ENCODE assay signal across 8 cellular contexts in genomic region chr12:122399592-122400373, GRCh38. TPM values are rescaled to one million over a fixed set of nuclear protein-coding genes. Genes with fewer than 3 reads are reported as not detected.
DNase-seq lines count a peak whose midpoint lies in the region; ATAC-seq and TF ChIP-seq lines count a peak whose summit lies in the region.

No MANE protein-coding gene starts in this region.

- no peaks in the 10 kb centered on the region for H3K9me3 ChIP-seq in Loucy (ENCODE audit: insufficient read depth, low read depth, low read length)
- H3K9me3 ChIP-seq in SK-N-MC (ENCODE audit: low read depth, low read length), result no peaks in the 10 kb centered on the region
- H3K9me3 ChIP-seq in adipocyte (ENCODE audit: control insufficient read depth, low read length), result no peaks in the 10 kb centered on the region

- H3K36me3 Mint-ChIP-seq in glutamatergic neuron (ENCODE audit: unreplicated experiment) (no peaks in the 10 kb centered on the region), osteocyte (ENCODE audit: unreplicated experiment) (peaks cover 15% of the 10 kb centered on the region)

- H3K27me3 ChIP-seq in Loucy (ENCODE audit: insufficient read depth, low read length, poor library complexity, severe bottlenecking) (no peaks in the 10 kb centered on the region), adipocyte (replicated peaks; ENCODE audit: control insufficient read depth, insufficient read depth, low read length) (no peaks in the 10 kb centered on the region)

- H3K4me3 ChIP-seq in Loucy (ENCODE audit: low read length, poor library complexity, severe bottlenecking) (no peak overlapping the region), SK-N-MC (peak overlapping the region; percentile 55), adipocyte (ENCODE audit: low read length) (peak overlapping the region; percentile 69)

- peaks cover 5% of the 10 kb centered on the region; the same call in 1 of the 2 replicates for H3K79me2 ChIP-seq in Loucy (ENCODE audit: insufficient read depth, low read length)

- H3K27ac Mint-ChIP-seq in glutamatergic neuron (ENCODE audit: unreplicated experiment) (peak overlapping the region; percentile 49), osteocyte (ENCODE audit: unreplicated experiment) (peak overlapping the region; percentile 98)

- H4K20me1 ChIP-seq in Loucy (ENCODE audit: insufficient read depth, low read length, poor library complexity, severe bottlenecking), result no peaks in the 10 kb centered on the region

- peak overlapping the region; percentile 87 for H3K27ac ChIP-seq in SK-N-MC

- peak overlapping the region; percentile 17 for H3K4me2 ChIP-seq in Loucy (ENCODE audit: low read depth, low read length, poor library complexity, severe bottlenecking)

- no peak for ATAC-seq in GM19455 (IDR thresholded peaks at IDR 0.05; ENCODE audit: unreplicated experiment)

- H3K9ac ChIP-seq in Loucy (ENCODE audit: low read depth, low read length, poor library complexity, severe bottlenecking) (no peak overlapping the region), SK-N-MC (ENCODE audit: insufficient read length) (peak overlapping the region; percentile 44), adipocyte (ENCODE audit: low read length) (peak overlapping the region; percentile 76)

- H3F3A ChIP-seq in Loucy (ENCODE audit: low read depth), result no peaks in the 10 kb centered on the region; the same call in 1 of the 2 replicates

- H3K9me3 Mint-ChIP-seq in glutamatergic neuron (ENCODE audit: unreplicated experiment) (no peaks in the 10 kb centered on the region), osteocyte (ENCODE audit: unreplicated experiment) (no peaks in the 10 kb centered on the region)

- no peaks in the 10 kb centered on the region for H3K9me2 ChIP-seq in Loucy (replicated peaks; ENCODE audit: low read depth, low read length)

- TF ChIP-seq CTCF in Loucy (conservative IDR thresholded peaks at IDR 0.05; ENCODE audit: low read length), result peak; percentile 77
- TF ChIP-seq CTCF in glutamatergic neuron (IDR thresholded peaks at IDR 0.05; ENCODE audit: partially characterized antibody, unreplicated experiment), result peak; percentile 60
- peak; percentile 83 for TF ChIP-seq CTCF in osteocyte (IDR thresholded peaks at IDR 0.05)

- H3K4me1 Mint-ChIP-seq in glutamatergic neuron (ENCODE audit: low read depth, unreplicated experiment), result peaks cover 11% of the 10 kb centered on the region
- H3K4me1 Mint-ChIP-seq in osteocyte (ENCODE audit: unreplicated experiment), result peaks cover 43% of the 10 kb centered on the region

- H3K4me3 Mint-ChIP-seq in glutamatergic neuron (ENCODE audit: unreplicated experiment) (peak overlapping the region; percentile 63), osteocyte (ENCODE audit: unreplicated experiment) (peak overlapping the region; percentile 61)

- no peak overlapping the region for H2AFZ ChIP-seq in Loucy (ENCODE audit: low read length)

- no peaks in the 10 kb centered on the region for H3K36me3 ChIP-seq in Loucy (ENCODE audit: insufficient read depth, low read length)
- H3K36me3 ChIP-seq in SK-N-MC (ENCODE audit: insufficient read depth, low read length), result no peaks in the 10 kb centered on the region
- H3K36me3 ChIP-seq in adipocyte (ENCODE audit: control insufficient read depth, insufficient read depth, low read length, severe bottlenecking), result no peaks in the 10 kb centered on the region

- H3K27me3 Mint-ChIP-seq in glutamatergic neuron (ENCODE audit: unreplicated experiment), result peaks cover 3% of the 10 kb centered on the region
- no peaks in the 10 kb centered on the region for H3K27me3 Mint-ChIP-seq in osteocyte (ENCODE audit: unreplicated experiment)

- DNase-seq in GM04504 (ENCODE audit: low read depth), result peak; percentile 87
- no peak for DNase-seq in SK-N-MC (ENCODE audit: low read depth, low spot score)
- peak; percentile 94 for DNase-seq in adipocyte (ENCODE audit: low read depth)
- peak; percentile 53 for DNase-seq in glutamatergic neuron
- no peak for DNase-seq in osteocyte (ENCODE audit: extremely low spot score, unreplicated experiment)
- DNase-seq in 8988T, result no peak

- H3K4me1 ChIP-seq in Loucy (ENCODE audit: insufficient read depth, low read length, poor library complexity, severe bottlenecking), result peaks cover 9% of the 10 kb centered on the region
- peaks cover 37% of the 10 kb centered on the region for H3K4me1 ChIP-seq in adipocyte (ENCODE audit: control insufficient read depth, insufficient read depth, low read length)

RNA-seq across cellular contexts. Expression of gene CLIP1, which starts 22.7 kb away (rescaled TPM):
- total RNA-seq in glutamatergic neuron (ENCODE audit: unreplicated experiment) (65.7 TPM), osteocyte (100.0 and 103 TPM in 2 replicates)

Comparison
In these comparisons a context has a peak if more than half of its experiments do, and no peak if none do; other contexts are left out.
1. DNase-seq: peak in GM04504 (single experiment), adipocyte (single experiment) and glutamatergic neuron (single experiment); none in SK-N-MC (single experiment), osteocyte (single experiment) and 8988T (single experiment).
2. Peak in every context shown above with its lines, with median percentiles within 50 percentile points of each other: CTCF ChIP-seq.